Comparison of ENCODE assay signal across 18 cellular contexts in genomic region chrX:49174723-49175122, GRCh38. TPM values are rescaled to one million over a fixed set of nuclear protein-coding genes. Genes with fewer than 3 reads are reported as not detected.
DNase-seq lines count a peak whose midpoint lies in the region; ATAC-seq, FAIRE-seq and TF ChIP-seq lines count a peak whose summit lies in the region.
"Had no signal": no experiment of that assay in that cellular context is flagged by ENCODE, and none has a peak within 500 bp of the region (broad histone marks: within the 10 kb centered on the region; RNA-seq: fewer than 3 reads in every experiment).

No MANE protein-coding gene starts in this region.

- no peaks in the 10 kb centered on the region for H3K27me3 ChIP-seq in astrocyte (ENCODE audit: insufficient read depth, low read length)
- H3K27me3 ChIP-seq: Peyer's patch, thyroid gland had no signal

- no peak for FAIRE-seq in astrocyte (lab: Jason Lieb, UNC)

- H4K20me1 ChIP-seq in astrocyte (ENCODE audit: insufficient read depth, low read length), result peaks cover 9% of the 10 kb centered on the region

- DNase-seq in activated naive CD8-positive, alpha-beta T cell treated with anti-CD3 and anti-CD28 coated beads, Interleukin-2, amount 50 U/mL, for 24 hours, result no peak
- DNase-seq in activated naive CD8-positive, alpha-beta T cell treated with anti-CD3 and anti-CD28 coated beads for 36 hours, result no peak
- DNase-seq in astrocyte (ENCODE audit: low read depth), result no peak
- DNase-seq in type B pancreatic cell (ENCODE audit: extremely low spot score, unreplicated experiment), result no peak
- DNase-seq in NCI-H1105 (lab: John Stamatoyannopoulos, UW), result no peak
- DNase-seq: activated CD4-positive, alpha-beta T cell treated with anti-CD3 and anti-CD28 coated beads, Interleukin-2, amount 10 ng/mL, durations not matched to agents 7 days and 5 days; activated T-cell treated with anti-CD3 and anti-CD28 coated beads, Interleukin-2, amount 50 U/mL, for 72 hours; anterior cingulate cortex; DMS53; left ventricle myocardium superior; naive thymus-derived CD8-positive, alpha-beta T cell; NCI-H187; NCI-H69; Peyer's patch; retina; thyroid gland had no signal

- no peak for ATAC-seq in activated naive CD8-positive, alpha-beta T cell treated with anti-CD3 and anti-CD28 coated beads, Interleukin-2, amount 50 U/mL, for 24 hours
- no peak for ATAC-seq in HG03108 (IDR thresholded peaks at IDR 0.05; ENCODE audit: unreplicated experiment)
- ATAC-seq: activated T-cell treated with anti-CD3 and anti-CD28 coated beads, Interleukin-2, amount 50 U/mL, for 72 hours; HCT116; left ventricle myocardium superior; naive thymus-derived CD8-positive, alpha-beta T cell had no signal

- H2AFZ ChIP-seq in astrocyte (ENCODE audit: low read depth, low read length), result no peak overlapping the region

- no peaks in the 10 kb centered on the region for H3K27me3 Mint-ChIP-seq in activated naive CD8-positive, alpha-beta T cell treated with anti-CD3 and anti-CD28 coated beads, Interleukin-2, amount 50 U/mL, for 24 hours
- H3K27me3 Mint-ChIP-seq in activated naive CD8-positive, alpha-beta T cell treated with anti-CD3 and anti-CD28 coated beads for 36 hours, result no peaks in the 10 kb centered on the region
- H3K27me3 Mint-ChIP-seq in astrocyte (ENCODE audit: low read depth, unreplicated experiment), result no peaks in the 10 kb centered on the region
- H3K27me3 Mint-ChIP-seq in type B pancreatic cell, result peaks cover 17% of the 10 kb centered on the region
- H3K27me3 Mint-ChIP-seq: activated CD4-positive, alpha-beta T cell treated with anti-CD3 and anti-CD28 coated beads, Interleukin-2, amount 10 ng/mL, durations not matched to agents 7 days and 5 days; naive thymus-derived CD8-positive, alpha-beta T cell had no signal

- H3K4me3 ChIP-seq in astrocyte (ENCODE audit: insufficient read depth, low read depth, low read length), result no peak overlapping the region
- H3K4me3 ChIP-seq: Peyer's patch, thyroid gland had no signal

- H3K4me2 ChIP-seq in astrocyte (ENCODE audit: low read length), result no peak overlapping the region

- no peaks in the 10 kb centered on the region for H3K9me3 Mint-ChIP-seq in activated naive CD8-positive, alpha-beta T cell treated with anti-CD3 and anti-CD28 coated beads, Interleukin-2, amount 50 U/mL, for 24 hours
- no peaks in the 10 kb centered on the region for H3K9me3 Mint-ChIP-seq in activated naive CD8-positive, alpha-beta T cell treated with anti-CD3 and anti-CD28 coated beads for 36 hours
- H3K9me3 Mint-ChIP-seq in astrocyte (ENCODE audit: unreplicated experiment) (no peaks in the 10 kb centered on the region), type B pancreatic cell (no peaks in the 10 kb centered on the region)
- H3K9me3 Mint-ChIP-seq: activated CD4-positive, alpha-beta T cell treated with anti-CD3 and anti-CD28 coated beads, Interleukin-2, amount 10 ng/mL, durations not matched to agents 7 days and 5 days; activated T-cell treated with anti-CD3 and anti-CD28 coated beads, Interleukin-2, amount 50 U/mL, for 72 hours had no signal

- TF ChIP-seq CTCF in astrocyte (IDR thresholded peaks at IDR 0.05; ENCODE audit: insufficient read depth, low read depth, low read length), result no peak
- TF ChIP-seq CTCF in type B pancreatic cell (conservative IDR thresholded peaks at IDR 0.05), result no peak

- H3K36me3 Mint-ChIP-seq in activated naive CD8-positive, alpha-beta T cell treated with anti-CD3 and anti-CD28 coated beads, Interleukin-2, amount 50 U/mL, for 24 hours (ENCODE audit: low read depth), result peaks cover 24% of the 10 kb centered on the region
- H3K36me3 Mint-ChIP-seq in activated naive CD8-positive, alpha-beta T cell treated with anti-CD3 and anti-CD28 coated beads for 36 hours, result peaks cover 19% of the 10 kb centered on the region
- H3K36me3 Mint-ChIP-seq in astrocyte (ENCODE audit: low read depth, unreplicated experiment) (peaks cover 7% of the 10 kb centered on the region), type B pancreatic cell (no peaks in the 10 kb centered on the region)

- H3K27ac ChIP-seq in astrocyte (ENCODE audit: low read depth, low read length), result no peak overlapping the region
- H3K27ac ChIP-seq: Peyer's patch, thyroid gland had no signal

- no peaks in the 10 kb centered on the region for H3K36me3 ChIP-seq in astrocyte (ENCODE audit: insufficient read depth, low read length)
- H3K36me3 ChIP-seq: thyroid gland had no signal

- H3K79me2 ChIP-seq in astrocyte (ENCODE audit: insufficient read depth, low read length), result peaks cover 22% of the 10 kb centered on the region

- H3K4me3 Mint-ChIP-seq in activated naive CD8-positive, alpha-beta T cell treated with anti-CD3 and anti-CD28 coated beads, Interleukin-2, amount 50 U/mL, for 24 hours, result peak overlapping the region; percentile 40
- no peak overlapping the region for H3K4me3 Mint-ChIP-seq in activated naive CD8-positive, alpha-beta T cell treated with anti-CD3 and anti-CD28 coated beads for 36 hours
- no peak overlapping the region for H3K4me3 Mint-ChIP-seq in astrocyte (ENCODE audit: unreplicated experiment)
- H3K4me3 Mint-ChIP-seq in type B pancreatic cell, result no peak overlapping the region
- H3K4me3 Mint-ChIP-seq: activated CD4-positive, alpha-beta T cell treated with anti-CD3 and anti-CD28 coated beads, Interleukin-2, amount 10 ng/mL, durations not matched to agents 7 days and 5 days; activated T-cell treated with anti-CD3 and anti-CD28 coated beads, Interleukin-2, amount 50 U/mL, for 72 hours had no signal

- H3K4me1 ChIP-seq in astrocyte (ENCODE audit: insufficient read depth, low read length), result peaks cover 6% of the 10 kb centered on the region
- H3K4me1 ChIP-seq: Peyer's patch had no signal

- H3K9ac ChIP-seq in astrocyte (ENCODE audit: low read length), result no peak overlapping the region

- H3K27ac Mint-ChIP-seq in activated naive CD8-positive, alpha-beta T cell treated with anti-CD3 and anti-CD28 coated beads, Interleukin-2, amount 50 U/mL, for 24 hours, result no peak overlapping the region
- no peak overlapping the region for H3K27ac Mint-ChIP-seq in activated naive CD8-positive, alpha-beta T cell treated with anti-CD3 and anti-CD28 coated beads for 36 hours
- H3K27ac Mint-ChIP-seq in astrocyte (ENCODE audit: unreplicated experiment) (peak overlapping the region; percentile 18), type B pancreatic cell (peak overlapping the region; percentile 27)
- H3K27ac Mint-ChIP-seq: activated CD4-positive, alpha-beta T cell treated with anti-CD3 and anti-CD28 coated beads, Interleukin-2, amount 10 ng/mL, durations not matched to agents 7 days and 5 days; activated T-cell treated with anti-CD3 and anti-CD28 coated beads, Interleukin-2, amount 50 U/mL, for 72 hours had no signal

- peaks cover 27% of the 10 kb centered on the region for H3K4me1 Mint-ChIP-seq in activated naive CD8-positive, alpha-beta T cell treated with anti-CD3 and anti-CD28 coated beads, Interleukin-2, amount 50 U/mL, for 24 hours
- H3K4me1 Mint-ChIP-seq in activated naive CD8-positive, alpha-beta T cell treated with anti-CD3 and anti-CD28 coated beads for 36 hours, result peaks cover 13% of the 10 kb centered on the region
- H3K4me1 Mint-ChIP-seq in astrocyte (ENCODE audit: low read depth, unreplicated experiment) (no peaks in the 10 kb centered on the region), type B pancreatic cell (ENCODE audit: unreplicated experiment) (no peaks in the 10 kb centered on the region)

- H3K9me3 ChIP-seq in astrocyte (ENCODE audit: insufficient read depth, low read depth, low read length), result no peaks in the 10 kb centered on the region
- H3K9me3 ChIP-seq: Peyer's patch, thyroid gland had no signal

RNA-seq across cellular contexts. Expression of gene PLP2, which starts 3.0 kb away (rescaled TPM):
- 10 to 100 TPM; 46.8 to 48.2 TPM for total RNA-seq in activated naive CD8-positive, alpha-beta T cell treated with anti-CD3 and anti-CD28 coated beads for 36 hours
- total RNA-seq in astrocyte, result 109 TPM in 2 replicates
- total RNA-seq in type B pancreatic cell (ENCODE audit: low replicate concordance), result 25.7 and 28.2 TPM in 2 replicates

RNA-seq across cellular contexts. Expression of gene PRICKLE3, which starts 11.4 kb away (rescaled TPM):
- total RNA-seq in activated naive CD8-positive, alpha-beta T cell treated with anti-CD3 and anti-CD28 coated beads for 36 hours, result 10 to 100 TPM; 16.3 to 16.7 TPM
- total RNA-seq in astrocyte (13.9 and 14.2 TPM in 2 replicates), type B pancreatic cell (ENCODE audit: low replicate concordance) (8.7 and 13.2 TPM in 2 replicates)

RNA-seq across cellular contexts. Expression of gene MAGIX, which starts 12.2 kb away (rescaled TPM):
- under 1 TPM; 0.47 to 0.88 TPM for total RNA-seq in activated naive CD8-positive, alpha-beta T cell treated with anti-CD3 and anti-CD28 coated beads for 36 hours
- total RNA-seq in astrocyte, result 0.96 and 1.2 TPM in 2 replicates
- 4.8 and 7.0 TPM in 2 replicates for total RNA-seq in type B pancreatic cell (ENCODE audit: low replicate concordance)

RNA-seq across cellular contexts. Expression of gene SYP, which starts 25.3 kb away (rescaled TPM):
- 1 to 10 TPM; 4.4 to 4.6 TPM for total RNA-seq in activated naive CD8-positive, alpha-beta T cell treated with anti-CD3 and anti-CD28 coated beads for 36 hours
- total RNA-seq in astrocyte (1.6 and 1.9 TPM in 2 replicates), type B pancreatic cell (ENCODE audit: low replicate concordance) (13.6 and 14.8 TPM in 2 replicates)

RNA-seq across cellular contexts. Expression of gene GPKOW, which starts 51.2 kb away (rescaled TPM):
- total RNA-seq in activated naive CD8-positive, alpha-beta T cell treated with anti-CD3 and anti-CD28 coated beads for 36 hours, result 10 to 100 TPM; 19.9 to 20.0 TPM
- total RNA-seq in astrocyte, result 15.6 and 16.9 TPM in 2 replicates
- 16.4 and 17.8 TPM in 2 replicates for total RNA-seq in type B pancreatic cell (ENCODE audit: low replicate concordance)

Comparison
In these comparisons a context has a peak if more than half of its experiments do, and no peak if none do; other contexts are left out.
1. H3K27ac Mint-ChIP-seq: peak in astrocyte (single experiment) and type B pancreatic cell (single experiment); none in activated naive CD8-positive, alpha-beta T cell treated with anti-CD3 and anti-CD28 coated beads, Interleukin-2, amount 50 U/mL, for 24 hours (single experiment) and activated naive CD8-positive, alpha-beta T cell treated with anti-CD3 and anti-CD28 coated beads for 36 hours (single experiment).